In genomic region chr15:73927476-73928240, GRCh38 we compare ENCODE assay signal across 1 cellular context.
TF ChIP-seq lines count a peak whose summit lies in the region.

No MANE protein-coding gene starts in this region.

TF ChIP-seq in H1, 55 proteins besides CTCF, POLR2A, EP300 and RAD21 (continued from another document):
- TF ChIP-seq TBP (IDR thresholded peaks at IDR 0.05; ENCODE audit: low read depth, low read length): no peak
- TF ChIP-seq BRCA1 (IDR thresholded peaks at IDR 0.05; ENCODE audit: low read depth, low read length): no peak
- TF ChIP-seq KDM5A (IDR thresholded peaks at IDR 0.05; ENCODE audit: low read length): no peak
- TF ChIP-seq GTF2F1 (IDR thresholded peaks at IDR 0.05; ENCODE audit: borderline replicate concordance, low read depth, low read length): no peak
- TF ChIP-seq SIN3A (conservative IDR thresholded peaks at IDR 0.05 in 1 of 2, IDR thresholded peaks at IDR 0.05 in 1 of 2; ENCODE audit: low read depth in 1 of 2, low read length in 2 of 2): 0 out of 4 replicates have a peak, but pooled peaks of 1 of the 2 experiments have one; percentile 34
- peak; percentile 86 for TF ChIP-seq KDM4A (IDR thresholded peaks at IDR 0.05; ENCODE audit: low read depth, low read length, severe bottlenecking)
- no peak for TF ChIP-seq CBX8 (IDR thresholded peaks at IDR 0.05; ENCODE audit: borderline replicate concordance, low read depth, low read length)
- no peak for TF ChIP-seq USF2 (IDR thresholded peaks at IDR 0.05; ENCODE audit: low read length)
- no peak for TF ChIP-seq MAX (IDR thresholded peaks at IDR 0.05)
- no peak for TF ChIP-seq TEAD4 (IDR thresholded peaks at IDR 0.05; ENCODE audit: low read depth, low read length)
- TF ChIP-seq CBX5 (IDR thresholded peaks at IDR 0.05; ENCODE audit: low read depth, low read length): no peak
- no peak for TF ChIP-seq RFX5 (IDR thresholded peaks at IDR 0.05; ENCODE audit: borderline replicate concordance, low read depth, low read length)
- TF ChIP-seq SP2 (IDR thresholded peaks at IDR 0.05; ENCODE audit: low read length): no peak
- TF ChIP-seq ATF3 (IDR thresholded peaks at IDR 0.05; ENCODE audit: insufficient read depth, low read depth, low read length): no peak
- no peak for TF ChIP-seq SP4 (IDR thresholded peaks at IDR 0.05; ENCODE audit: low read length)
- TF ChIP-seq YY1 (IDR thresholded peaks at IDR 0.05; ENCODE audit: low read depth, low read length): 0 out of 2 replicates have a peak, but pooled peaks have one; percentile 11
- TF ChIP-seq CHD7 (IDR thresholded peaks at IDR 0.05; ENCODE audit: insufficient replicate concordance, low read length): no peak
- no peak for TF ChIP-seq MAFK (IDR thresholded peaks at IDR 0.05; ENCODE audit: low read depth, low read length)
- no peak for TF ChIP-seq SIX5 (IDR thresholded peaks at IDR 0.05; ENCODE audit: low read depth, low read length)
- no peak for TF ChIP-seq SIRT6 (IDR thresholded peaks at IDR 0.05; ENCODE audit: low read length)
- TF ChIP-seq CHD1 (IDR thresholded peaks at IDR 0.05; ENCODE audit: low read depth, low read length): no peak
- TF ChIP-seq CHD2 (IDR thresholded peaks at IDR 0.05; ENCODE audit: low read length): no peak
- TF ChIP-seq CREB1 (IDR thresholded peaks at IDR 0.05): no peak
- TF ChIP-seq EGR1 (IDR thresholded peaks at IDR 0.05; ENCODE audit: borderline replicate concordance, low read depth, low read length): peak; percentile 12; the same call in 1 of the 2 replicates
- TF ChIP-seq RXRA (IDR thresholded peaks at IDR 0.05; ENCODE audit: insufficient read depth, low read depth, low read length): no peak
- TF ChIP-seq KDM1A (IDR thresholded peaks at IDR 0.05; ENCODE audit: borderline replicate concordance, low read length): no peak; the same call in 1 of the 2 replicates
- TF ChIP-seq CEBPB (IDR thresholded peaks at IDR 0.05; ENCODE audit: low read depth, low read length): no peak
- no peak for TF ChIP-seq EZH2 (IDR thresholded peaks at IDR 0.05; ENCODE audit: low read depth, low read length, severe bottlenecking)
- TF ChIP-seq RBBP5 (IDR thresholded peaks at IDR 0.05; ENCODE audit: borderline replicate concordance, low read depth, low read length): no peak
- TF ChIP-seq SAP30 (IDR thresholded peaks at IDR 0.05; ENCODE audit: insufficient read depth, insufficient replicate concordance, low read length): no peak
- no peak for TF ChIP-seq NRF1 (IDR thresholded peaks at IDR 0.05; ENCODE audit: low read depth, low read length)
- no peak for TF ChIP-seq TAF7 (optimal IDR thresholded peaks at IDR 0.05; ENCODE audit: borderline replicate concordance, low read depth, low read length)
- no peak for TF ChIP-seq PHF8 (conservative IDR thresholded peaks at IDR 0.05; ENCODE audit: low read depth, low read length)
- TF ChIP-seq, protein P1, sequence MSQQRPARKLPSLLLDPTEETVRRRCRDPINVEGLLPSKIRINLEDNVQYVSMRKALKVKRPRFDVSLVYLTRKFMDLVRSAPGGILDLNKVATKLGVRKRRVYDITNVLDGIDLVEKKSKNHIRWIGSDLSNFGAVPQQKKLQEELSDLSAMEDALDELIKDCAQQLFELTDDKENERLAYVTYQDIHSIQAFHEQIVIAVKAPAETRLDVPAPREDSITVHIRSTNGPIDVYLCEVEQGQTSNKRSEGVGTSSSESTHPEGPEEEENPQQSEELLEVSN (IDR thresholded peaks at IDR 0.05): no peak; the same call in 1 of the 2 replicates
- no peak for TF ChIP-seq SRF (IDR thresholded peaks at IDR 0.05; ENCODE audit: low read depth, low read length)
- no peak for TF ChIP-seq TAF1 (IDR thresholded peaks at IDR 0.05; ENCODE audit: low read depth, low read length)
- peak; percentile 68 for TF ChIP-seq ASH2L (IDR thresholded peaks at IDR 0.05; ENCODE audit: low read length)
- no peak for TF ChIP-seq JUN (IDR thresholded peaks at IDR 0.05; ENCODE audit: low read depth, low read length)
- TF ChIP-seq FOSL1 (IDR thresholded peaks at IDR 0.05; ENCODE audit: insufficient read depth, low read depth, low read length): 0 out of 2 replicates have a peak, but pooled peaks have one; percentile 32
- TF ChIP-seq SP1 (IDR thresholded peaks at IDR 0.05; ENCODE audit: low read depth, low read length): no peak
- TF ChIP-seq POU5F1 (IDR thresholded peaks at IDR 0.05; ENCODE audit: low read depth, low read length): no peak
- TF ChIP-seq BCL11A (IDR thresholded peaks at IDR 0.05; ENCODE audit: low read depth in 2 of 2, low read length in 2 of 2): no peak
- TF ChIP-seq POLR2AphosphoS5 (IDR thresholded peaks at IDR 0.05; ENCODE audit: low read depth, low read length): no peak
- TF ChIP-seq SUZ12 (IDR thresholded peaks at IDR 0.05; ENCODE audit: low read length): no peak
- TF ChIP-seq RNF2 (IDR thresholded peaks at IDR 0.05; ENCODE audit: borderline replicate concordance, low read depth, low read length, missing control alignments, poor library complexity, severe bottlenecking): no peak
